Comparison of ENCODE assay signal across 13 cellular contexts in genomic region chr1:42439940-42440339, GRCh38. TPM values are rescaled to one million over a fixed set of nuclear protein-coding genes. Genes with fewer than 3 reads are reported as not detected.
DNase-seq lines count a peak whose midpoint lies in the region; FAIRE-seq and TF ChIP-seq lines count a peak whose summit lies in the region.
"Had no signal": no experiment of that assay in that cellular context is flagged by ENCODE, and none has a peak within 500 bp of the region (broad histone marks: within the 10 kb centered on the region; RNA-seq: fewer than 3 reads in every experiment).

No MANE protein-coding gene starts in this region.

- in situ Hi-C loops in brain microvascular endothelial cell (cut with HindIII; ENCODE audit: low pct_ligation_motif_present, low sequenced_read_pairs), result no loop called here

- no peak overlapping the region for H3K4me3 ChIP-seq in AG04450 (ENCODE audit: low read depth, low read length)
- H3K4me3 ChIP-seq in brain microvascular endothelial cell (ENCODE audit: low read depth, low read length), result no peak overlapping the region
- no peak overlapping the region for H3K4me3 ChIP-seq in thyroid gland (replicated peaks in 1 of 3)
- H3K4me3 ChIP-seq: tibial artery had no signal

- TF ChIP-seq CTCF in AG04450 (IDR thresholded peaks at IDR 0.05; ENCODE audit: low read depth, low read length) (no peak), brain microvascular endothelial cell (IDR thresholded peaks at IDR 0.05; ENCODE audit: low read depth, low read length, missing control alignments) (no peak), thyroid gland (IDR thresholded peaks at IDR 0.05) (no peak)

- intact Hi-C loops in thyroid gland (cut with DNase I), result no loop called here

- 78 to 79% methylated on average over 2 of the region's 2 CpGs for WGBS in thyroid gland, 2 donors

- TF ChIP-seq POLR2A in thyroid gland (IDR thresholded peaks at IDR 0.05), result no peak

- H3K4me1 ChIP-seq in thyroid gland, result no peaks in the 10 kb centered on the region

- POLR2A ChIA-PET in AG04450 (lab: Yijun Ruan, JAX), result no interaction called here

- H3K27ac ChIP-seq in AG04450 (ENCODE audit: low read depth, low read length), result no peak overlapping the region
- no peak overlapping the region for H3K27ac ChIP-seq in brain microvascular endothelial cell
- H3K27ac ChIP-seq in thyroid gland, result no peak overlapping the region
- H3K27ac ChIP-seq: tibial artery had no signal

- H3K9me3 ChIP-seq in AG04450 (ENCODE audit: control insufficient read depth, insufficient read depth, low read length) (no peaks in the 10 kb centered on the region), thyroid gland (no peaks in the 10 kb centered on the region)
- H3K9me3 ChIP-seq: tibial artery had no signal

- FAIRE-seq in islet of Langerhans (lab: Jason Lieb, UNC), result peak; percentile 90

- CTCF ChIA-PET in AG04450 (lab: Charles Lee), result no interaction called here

- peak; percentile 7 for DNase-seq in AG04450 (ENCODE audit: low read depth, low spot score)
- DNase-seq in HT-29 (ENCODE audit: low spot score), result peak; percentile 42
- DNase-seq in brain microvascular endothelial cell, result peak; percentile 48
- DNase-seq in NCI-H146 (lab: John Stamatoyannopoulos, UW), result no peak
- DNase-seq in iPS-NIHi7 (ENCODE audit: extremely low spot score), result no peak
- DNase-seq in thyroid gland, result no peak
- no peak for DNase-seq in NCI-H748 treated with DMSO at 0.1 percent for 48 hours (lab: John Stamatoyannopoulos, UW)
- DNase-seq: activated naive CD4-positive, alpha-beta T cell treated with anti-CD3 and anti-CD28 coated beads for 36 hours; NCI-H1930; tibial artery had no signal

- H3K27me3 ChIP-seq in AG04450 (ENCODE audit: control insufficient read depth, insufficient read depth, low read length) (peaks cover 5% of the 10 kb centered on the region), brain microvascular endothelial cell (replicated peaks) (no peaks in the 10 kb centered on the region), thyroid gland (no peaks in the 10 kb centered on the region)
- H3K27me3 ChIP-seq: tibial artery had no signal

- H3K36me3 ChIP-seq in brain microvascular endothelial cell (replicated peaks) (no peaks in the 10 kb centered on the region), thyroid gland (no peaks in the 10 kb centered on the region)
- H3K36me3 ChIP-seq: tibial artery had no signal

RNA-seq across cellular contexts. Expression of gene ZMYND12, which starts 15.9 kb away (rescaled TPM):
- polyA plus RNA-seq in AG04450 (2011; rRNA removed), result 0.36 and 0.42 TPM in 2 replicates
- 0.46 TPM in 1 of 2 replicates, not detected in the other for polyA minus RNA-seq in AG04450 (2011; rRNA and poly(A)+ RNA removed)
- total RNA-seq in HT-29 (2014; rRNA removed; shearing (Covaris generic)), result 0.21 TPM in 1 of 2 replicates, not detected in the other
- total RNA-seq in thyroid gland, result 1 to 10 TPM; 3.5 to 6.5 (median 5.6) TPM
- total RNA-seq: T-helper 2 cell treated with Interferon-gamma antibody and Interleukin-4, amounts not matched to agents 100 ng/mL and 5 ng/mL, for 36 hours had no signal

RNA-seq across cellular contexts. Expression of gene PPCS, which starts 16.4 kb away (rescaled TPM):
- polyA plus RNA-seq in AG04450 (2011; rRNA removed), result 25.4 and 36.8 TPM in 2 replicates
- 6.5 and 10.5 TPM in 2 replicates for polyA minus RNA-seq in AG04450 (2011; rRNA and poly(A)+ RNA removed)
- 48.6 and 60.6 TPM in 2 replicates for total RNA-seq in HT-29 (2014; rRNA removed; shearing (Covaris generic))
- total RNA-seq in thyroid gland, result 100 to 1,000 TPM in 2 of 4 donors, 10 to 100 TPM in 2; 51.9 to 135 (median 89.8) TPM

RNA-seq across cellular contexts. Expression of gene CCDC30, which starts 23.1 kb away (rescaled TPM):
- 0.42 and 0.61 TPM in 2 replicates for polyA plus RNA-seq in AG04450 (2011; rRNA removed)
- polyA minus RNA-seq in AG04450 (2011; rRNA and poly(A)+ RNA removed), result 0.46 and 1.00 TPM in 2 replicates
- total RNA-seq in HT-29 (2014; rRNA removed; shearing (Covaris generic)), result 0.44 and 1.0 TPM in 2 replicates
- 10 to 100 TPM; 20.1 to 56.7 (median 22.7) TPM for total RNA-seq in thyroid gland

RNA-seq across cellular contexts. Expression of gene RIMKLA, which starts 59.3 kb away (rescaled TPM):
- polyA plus RNA-seq in AG04450 (2011; rRNA removed), result not detected in 2 replicates
- 0.05 TPM in 1 of 2 replicates, not detected in the other for polyA minus RNA-seq in AG04450 (2011; rRNA and poly(A)+ RNA removed)
- total RNA-seq in HT-29 (2014; rRNA removed; shearing (Covaris generic)), result 1.3 and 1.6 TPM in 2 replicates
- 1 to 10 TPM in 3 of 4 donors, under 1 TPM in 1; 0.67 to 2.6 (median 2.2) TPM for total RNA-seq in thyroid gland
- total RNA-seq: B cell had no signal

Comparison
In these comparisons a context has a peak if more than half of its experiments do, and no peak if none do; other contexts are left out.
1. DNase-seq: peak in AG04450 (single experiment), HT-29 (single experiment) and brain microvascular endothelial cell (single experiment); none in NCI-H146 (single experiment), iPS-NIHi7 (single experiment), thyroid gland (0 of 2) and NCI-H748 treated with DMSO at 0.1 percent for 48 hours (single experiment).
2. RNA of gene CCDC30, which starts 23.1 kb away (total RNA-seq): 20.1 to 56.7 TPM in thyroid gland; 0.44 to 1.0 TPM in HT-29; every median in the first group is over 10 times any median in the second.